15 cellular contexts compared by ENCODE assay signal in the genomic region with DNA sequence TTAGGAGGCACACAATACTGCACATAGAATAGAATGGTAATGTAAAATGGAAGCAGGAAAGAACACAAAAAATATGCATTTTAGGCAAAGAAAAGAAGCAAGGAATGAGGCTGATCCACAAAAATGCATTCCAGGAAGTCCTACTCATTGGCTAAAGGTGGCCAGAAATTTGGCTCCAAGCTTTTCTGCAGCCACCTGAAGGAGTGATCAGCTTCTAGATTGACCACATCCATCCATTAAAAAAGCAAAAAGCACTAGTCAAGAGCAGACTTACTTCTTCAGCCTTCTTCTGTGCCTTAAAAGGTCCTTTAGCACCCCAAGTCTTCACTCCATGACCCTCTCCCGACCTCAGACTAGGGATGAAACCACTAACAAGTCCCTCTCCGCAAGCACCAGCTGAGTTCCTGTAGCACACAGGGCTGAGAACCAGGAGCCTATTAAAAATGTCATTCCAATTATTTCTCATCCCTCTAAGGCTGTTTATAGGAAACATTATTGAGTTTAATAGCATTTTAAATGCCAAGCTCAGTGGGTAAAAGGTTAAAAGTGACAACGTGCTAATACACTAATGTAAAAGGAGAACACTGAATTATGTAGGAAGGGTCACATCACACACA. TPM values are rescaled to one million over a fixed set of nuclear protein-coding genes. Genes with fewer than 3 reads are reported as not detected.
DNase-seq lines count a peak whose midpoint lies in the region; ATAC-seq, FAIRE-seq and TF ChIP-seq lines count a peak whose summit lies in the region.
"Had no signal": no experiment of that assay in that cellular context is flagged by ENCODE, and none has a peak within 500 bp of the region (broad histone marks: within the 10 kb centered on the region; RNA-seq: fewer than 3 reads in every experiment).

No MANE protein-coding gene starts in this region.

- H3K4me3 ChIP-seq in ACC112 (ENCODE audit: low read depth, low read length): peak overlapping the region; percentile 23; the same call in 1 of the 2 replicates
- 0 out of 2 replicates have a peak overlapping the region, but pooled peaks have one; percentile 2 for H3K4me3 ChIP-seq in WI38 (ENCODE audit: low read depth, low read length)
- no peak overlapping the region for H3K4me3 ChIP-seq in mesenchymal stem cell (ENCODE audit: insufficient read depth in 1 of 2, low read depth in 1 of 2, low read length in 2 of 2)
- H3K4me3 ChIP-seq: GM12878, vagina had no signal

- H3K36me3 ChIP-seq in ACC112 (ENCODE audit: insufficient read depth, low read length) (no peaks in the 10 kb centered on the region), mesenchymal stem cell (ENCODE audit: control insufficient read depth in 1 of 2, insufficient read depth in 2 of 2, low read depth in 1 of 2, low read length in 2 of 2) (peaks cover 5 to 39% of the 10 kb centered on the region in 2 experiments)
- H3K36me3 ChIP-seq: vagina had no signal

- H3K79me1 ChIP-seq in mesenchymal stem cell (replicated peaks; ENCODE audit: low read length, poor library complexity, severe bottlenecking): peaks cover 3% of the 10 kb centered on the region

- H4K8ac ChIP-seq in mesenchymal stem cell (ENCODE audit: low read length): no peak overlapping the region

- no peak overlapping the region for H3K4ac ChIP-seq in mesenchymal stem cell (ENCODE audit: low read depth in 1 of 2, low read length in 2 of 2)

- no peak overlapping the region for H2AFZ ChIP-seq in ACC112 (ENCODE audit: low read length, unreplicated experiment)
- no peak overlapping the region for H2AFZ ChIP-seq in mesenchymal stem cell (ENCODE audit: low read depth, low read length)

- peaks cover 95% of the 10 kb centered on the region for H3K79me2 ChIP-seq in ACC112 (ENCODE audit: control insufficient read depth, insufficient read depth, low read length, unreplicated experiment)

- peak overlapping the region in 1 of 2 experiments; percentile 14 for H3K23ac ChIP-seq in mesenchymal stem cell (ENCODE audit: low read length in 2 of 2)

- H4K91ac ChIP-seq in mesenchymal stem cell (ENCODE audit: low read length): no peak overlapping the region

- H3K18ac ChIP-seq in mesenchymal stem cell (ENCODE audit: low read depth in 1 of 2, low read length in 2 of 2): peak overlapping the region in 1 of 2 experiments; percentile 52

- H3K14ac ChIP-seq in mesenchymal stem cell (ENCODE audit: low read length in 2 of 2): no peak overlapping the region

- no peak overlapping the region for H3K4me2 ChIP-seq in mesenchymal stem cell (ENCODE audit: low read length, poor library complexity, severe bottlenecking)

- H3K4me1 ChIP-seq in ACC112 (ENCODE audit: control insufficient read depth, insufficient read depth, low read length, unreplicated experiment) (peaks cover 100% of the 10 kb centered on the region), mesenchymal stem cell (ENCODE audit: control insufficient read depth, insufficient read depth, low read depth, low read length) (peaks cover 39% of the 10 kb centered on the region)

- FAIRE-seq in frontal cortex (lab: Jason Lieb, UNC): no peak
- FAIRE-seq: GM12878 had no signal

- peak overlapping the region; percentile 94 for H2AK5ac ChIP-seq in mesenchymal stem cell (ENCODE audit: low read length, severe bottlenecking)

- H3K27ac ChIP-seq in ACC112 (ENCODE audit: low read depth, low read length): peak overlapping the region; percentile 96
- peak overlapping the region; percentile 94 for H3K27ac ChIP-seq in mesenchymal stem cell (ENCODE audit: low read length, poor library complexity, severe bottlenecking)

- TF ChIP-seq CTCF in WI38 (IDR thresholded peaks at IDR 0.05; ENCODE audit: low read depth, low read length): no peak

- DNase-seq in HS-27A (ENCODE audit: low read depth) (peak; percentile 88), mesenchymal stem cell (no peak), pons (ENCODE audit: low spot score) (no peak), frontal cortex (ENCODE audit: low spot score in 2 of 2) (no peak), NCI-H526 treated with DMSO at 0.1 percent for 48 hours (lab: John Stamatoyannopoulos, UW) (no peak)
- DNase-seq: activated CD4-positive, alpha-beta T cell treated with anti-CD3 and anti-CD28 coated beads, Interleukin-2, amount 50 U/mL, for 48 hours; activated T-cell treated with anti-CD3 and anti-CD28 coated beads, Interleukin-2, amount 50 U/mL, for 48 hours; naive thymus-derived CD8-positive, alpha-beta T cell; NCI-H1694; stimulated activated naive CD8-positive, alpha-beta T cell treated with anti-CD3 and anti-CD28 coated beads, Interleukin-15, amount 100 ng/mL, for 72 hours had no signal

- H3K27me3 ChIP-seq in ACC112 (ENCODE audit: insufficient read depth, low read length) (no peaks in the 10 kb centered on the region), mesenchymal stem cell (ENCODE audit: control insufficient read depth in 1 of 2, insufficient read depth in 1 of 2, low read length in 2 of 2) (no peaks in the 10 kb centered on the region)
- H3K27me3 ChIP-seq: vagina had no signal

- no peak overlapping the region for H2BK12ac ChIP-seq in mesenchymal stem cell (ENCODE audit: low read length in 2 of 2)

- H3K9ac ChIP-seq in mesenchymal stem cell (ENCODE audit: low read length): peak overlapping the region; percentile 34

- no peak for ATAC-seq in GM18511 (IDR thresholded peaks at IDR 0.05; ENCODE audit: unreplicated experiment)
- ATAC-seq: GM12878; naive thymus-derived CD8-positive, alpha-beta T cell; stimulated activated naive CD8-positive, alpha-beta T cell treated with anti-CD3 and anti-CD28 coated beads, Interleukin-15, amount 100 ng/mL, for 72 hours had no signal

- no peaks in the 10 kb centered on the region for H3K9me3 ChIP-seq in mesenchymal stem cell (ENCODE audit: control insufficient read depth, low read length)
- H3K9me3 ChIP-seq: vagina had no signal

- peak overlapping the region; percentile 42 for H2BK120ac ChIP-seq in mesenchymal stem cell (ENCODE audit: low read depth, low read length)

- 84% methylated on average over 2 of the region's 3 CpGs for WGBS in mesenchymal stem cell

- H2BK5ac ChIP-seq in mesenchymal stem cell (ENCODE audit: low read depth, low read length, poor library complexity, severe bottlenecking): peak overlapping the region; percentile 60

- no peak overlapping the region for H2BK15ac ChIP-seq in mesenchymal stem cell (ENCODE audit: low read depth, poor library complexity, severe bottlenecking)

RNA-seq across cellular contexts. Expression of a gene that starts 36.5 kb away (rescaled TPM):
- polyA plus RNA-seq in mesenchymal stem cell (2013, experiment 1 of 2): 133 TPM
- 130 TPM for polyA plus RNA-seq in mesenchymal stem cell (2013, experiment 2 of 2)
- total RNA-seq in frontal cortex: 2.0 TPM

Comparison
In these comparisons a context has a peak if more than half of its experiments do, and no peak if none do; other contexts are left out.
1. H3K4me3 ChIP-seq: peak in ACC112 (single experiment) and WI38 (single experiment); none in mesenchymal stem cell (0 of 2).